15 cellular contexts compared by ENCODE assay signal in genomic region chr3:195847061-195847950, GRCh38. TPM values are rescaled to one million over a fixed set of nuclear protein-coding genes. Genes with fewer than 3 reads are reported as not detected.
DNase-seq lines count a peak whose midpoint lies in the region; ATAC-seq, FAIRE-seq and TF ChIP-seq lines count a peak whose summit lies in the region.
"Had no signal": no experiment of that assay in that cellular context is flagged by ENCODE, and none has a peak within 500 bp of the region (broad histone marks: within the 10 kb centered on the region; RNA-seq: fewer than 3 reads in every experiment).

No MANE protein-coding gene starts in this region.

- TF ChIP-seq POLR2A in NB4 (IDR thresholded peaks at IDR 0.05; ENCODE audit: extremely low read depth, insufficient read length): no peak
- TF ChIP-seq POLR2A in HepG2 (IDR thresholded peaks at IDR 0.05; ENCODE audit: insufficient read depth in 1 of 2, low read depth in 2 of 2, low read length in 2 of 2): no peak

- TF ChIP-seq RAD21 in HepG2 (CRISPR knock-in tag; IDR thresholded peaks at IDR 0.05): no peak

- in situ Hi-C loops in HepG2 (cut with HindIII; ENCODE audit: extremely low pct_ligation_motif_present, low pct_unique_long_range_greater_than_20kb) (no loop called here), HAP-1 (cut with MboI; ENCODE audit: low sequenced_read_pairs) (loop anchor here (10.0 kb wide), 1 partner anchor 103 kb away; no protein-coding TSS in a partner anchor)

- no peak overlapping the region for H3K9ac ChIP-seq in HepG2 (ENCODE audit: insufficient read depth, low read depth, low read length)

- H3K4me1 ChIP-seq in HepG2 (ENCODE audit: insufficient read depth, low read length): peaks cover 34% of the 10 kb centered on the region
- H3K4me1 ChIP-seq in aorta (ENCODE audit: control insufficient read depth in 1 of 2, insufficient read depth in 2 of 2, low read length in 2 of 2): no peaks in the 10 kb centered on the region
- H3K4me1 ChIP-seq in HAP-1: no peaks in the 10 kb centered on the region

- CTCF ChIA-PET in HepG2 (lab: Yijun Ruan, JAX; ENCODE audit: low intra/inter-chr PET ratio, low total read pairs): no interaction called here

- peak; percentile 86 for ATAC-seq in HepG2
- ATAC-seq in aorta (ENCODE audit: low FRiP score): no peak
- ATAC-seq in HG03460 (IDR thresholded peaks at IDR 0.05; ENCODE audit: unreplicated experiment): no peak
- ATAC-seq: activated T-cell treated with anti-CD3 and anti-CD28 coated beads, Interleukin-2, amount 50 U/mL, for 72 hours had no signal

- H3K4me3 ChIP-seq in NB4 (ENCODE audit: low read depth, low read length) (no peak overlapping the region), cardiac fibroblast (replicated peaks in 1 of 2; ENCODE audit: low read depth in 2 of 2, low read length in 2 of 2) (no peak overlapping the region), HepG2 (replicated peaks in 1 of 3; ENCODE audit: insufficient read depth in 1 of 3, low read depth in 2 of 3, low read length in 3 of 3) (peak overlapping the region in 2 of 3 experiments; percentile 22 to 52; a peak in 2 of 6 replicates), aorta (ENCODE audit: low read length in 2 of 2) (no peak overlapping the region), HAP-1 (no peak overlapping the region)
- H3K4me3 ChIP-seq: tibial nerve had no signal

- H3K36me3 ChIP-seq in HepG2 (replicated peaks in 1 of 2; ENCODE audit: control insufficient read depth in 1 of 2, insufficient read depth in 2 of 2, low read length in 2 of 2) (no peaks in the 10 kb centered on the region), aorta (ENCODE audit: control insufficient read depth in 1 of 2, insufficient read depth in 2 of 2, low read length in 1 of 2) (no peaks in the 10 kb centered on the region), HAP-1 (replicated peaks) (no peaks in the 10 kb centered on the region)
- H3K36me3 ChIP-seq: tibial nerve had no signal

- H4K20me1 ChIP-seq in HepG2 (ENCODE audit: insufficient read depth, low read length): no peaks in the 10 kb centered on the region

- no peaks in the 10 kb centered on the region for H3K9me3 ChIP-seq in HepG2 (ENCODE audit: low read length)
- no peaks in the 10 kb centered on the region for H3K9me3 ChIP-seq in aorta (ENCODE audit: control insufficient read depth, low read length)
- no peaks in the 10 kb centered on the region for H3K9me3 ChIP-seq in HAP-1
- H3K9me3 ChIP-seq: tibial nerve had no signal

- FAIRE-seq in HepG2 (lab: Jason Lieb, UNC): no peak

- BruUV-seq in HepG2 (replicated peaks; lab: Mats Ljungman, UMichigan): no TSS peak

- intact Hi-C loops in HepG2 (cut with micrococcal nuclease; ENCODE audit: unreplicated experiment) (no loop called here), aorta (cut with DNase I) (no loop called here)

- H2AFZ ChIP-seq in HepG2 (ENCODE audit: low read length): no peak overlapping the region

- H3K4me2 ChIP-seq in HepG2 (ENCODE audit: low read depth, low read length): peak overlapping the region; percentile 58

- DNase-seq in AG20443 (ENCODE audit: low spot score) (peak; percentile 21), NB4 (ENCODE audit: low read depth) (peak; percentile 49), cardiac fibroblast (ENCODE audit: low read depth in 2 of 2) (peak; percentile 60 to 67), HepG2 (ENCODE audit: low spot score) (peak; percentile 83), aorta (no peak), DMS 273 treated with DMSO at 0.1 percent for 48 hours (lab: John Stamatoyannopoulos, UW) (no peak), HAP-1 (ENCODE audit: low spot score in 2 of 2) (no peak)
- DNase-seq: activated CD4-positive, alpha-beta T cell treated with anti-CD3 and anti-CD28 coated beads, Interleukin-2, amount 10 ng/mL, durations not matched to agents 24 days and 14 days; activated T-cell treated with anti-CD3 and anti-CD28 coated beads, Interleukin-2, amount 50 U/mL, for 72 hours; foreskin melanocyte; NCI-H526; RPMI8226 had no signal

- H3K27ac ChIP-seq in HepG2 (ENCODE audit: extremely low read length, insufficient read depth, low read length) (no peak overlapping the region), aorta (ENCODE audit: low read depth in 1 of 2, low read length in 2 of 2) (no peak overlapping the region)
- H3K27ac ChIP-seq: tibial nerve had no signal

- 20% methylated on average over 11 of the region's 24 CpGs for WGBS in HepG2 (ENCODE audit: low lambda C conversion rate)
- WGBS in aorta, 2 donors: 78 to 83% methylated on average over 22 to 24 of the region's 24 CpGs

- peaks cover 0 to 12% of the 10 kb centered on the region in 2 experiments; a peak in 3 of 5 replicates for H3K27me3 ChIP-seq in HepG2 (ENCODE audit: control insufficient read depth in 1 of 2, insufficient read depth in 2 of 2, low read length in 2 of 2)
- H3K27me3 ChIP-seq in aorta (ENCODE audit: control insufficient read depth in 1 of 2, insufficient read depth in 2 of 2, low read length in 1 of 2): no peaks in the 10 kb centered on the region
- H3K27me3 ChIP-seq in HAP-1 (ENCODE audit: low read depth): no peaks in the 10 kb centered on the region
- H3K27me3 ChIP-seq: tibial nerve had no signal

- TF ChIP-seq CTCF in NB4 (IDR thresholded peaks at IDR 0.05; ENCODE audit: low read depth, low read length): no peak
- no peak for TF ChIP-seq CTCF in cardiac fibroblast (IDR thresholded peaks at IDR 0.05; ENCODE audit: low read depth, low read length)
- peak; percentile 7; the same call in 1 of the 2 replicates for TF ChIP-seq CTCF in HepG2 (CRISPR knock-in tag; IDR thresholded peaks at IDR 0.05)

- H3K79me2 ChIP-seq in HepG2 (ENCODE audit: insufficient read depth, low read length): no peaks in the 10 kb centered on the region

- POLR2A ChIA-PET in HepG2 (lab: Yijun Ruan, JAX): no interaction called here

- TF ChIP-seq EP300 in HepG2 (IDR thresholded peaks at IDR 0.05; ENCODE audit: low read depth in 2 of 2, low read length in 2 of 2) (no peak; a peak in 1 of 4 replicates), HepG2 (CRISPR knock-in tag; IDR thresholded peaks at IDR 0.05; ENCODE audit: borderline replicate concordance) (peak; percentile 71)

TF ChIP-seq in HepG2, 621 proteins besides CTCF, POLR2A, EP300 and RAD21 (continues in another document):
- TF ChIP-seq NFIC (IDR thresholded peaks at IDR 0.05; ENCODE audit: low read length) (no peak), MATR3 (CRISPR knock-in tag; IDR thresholded peaks at IDR 0.05) (no peak), TAF1 (CRISPR knock-in tag; IDR thresholded peaks at IDR 0.05) (no peak), HNRNPL (IDR thresholded peaks at IDR 0.05; ENCODE audit: low read depth, low read length) (peak; percentile 80)
- TF ChIP-seq, protein P1, sequence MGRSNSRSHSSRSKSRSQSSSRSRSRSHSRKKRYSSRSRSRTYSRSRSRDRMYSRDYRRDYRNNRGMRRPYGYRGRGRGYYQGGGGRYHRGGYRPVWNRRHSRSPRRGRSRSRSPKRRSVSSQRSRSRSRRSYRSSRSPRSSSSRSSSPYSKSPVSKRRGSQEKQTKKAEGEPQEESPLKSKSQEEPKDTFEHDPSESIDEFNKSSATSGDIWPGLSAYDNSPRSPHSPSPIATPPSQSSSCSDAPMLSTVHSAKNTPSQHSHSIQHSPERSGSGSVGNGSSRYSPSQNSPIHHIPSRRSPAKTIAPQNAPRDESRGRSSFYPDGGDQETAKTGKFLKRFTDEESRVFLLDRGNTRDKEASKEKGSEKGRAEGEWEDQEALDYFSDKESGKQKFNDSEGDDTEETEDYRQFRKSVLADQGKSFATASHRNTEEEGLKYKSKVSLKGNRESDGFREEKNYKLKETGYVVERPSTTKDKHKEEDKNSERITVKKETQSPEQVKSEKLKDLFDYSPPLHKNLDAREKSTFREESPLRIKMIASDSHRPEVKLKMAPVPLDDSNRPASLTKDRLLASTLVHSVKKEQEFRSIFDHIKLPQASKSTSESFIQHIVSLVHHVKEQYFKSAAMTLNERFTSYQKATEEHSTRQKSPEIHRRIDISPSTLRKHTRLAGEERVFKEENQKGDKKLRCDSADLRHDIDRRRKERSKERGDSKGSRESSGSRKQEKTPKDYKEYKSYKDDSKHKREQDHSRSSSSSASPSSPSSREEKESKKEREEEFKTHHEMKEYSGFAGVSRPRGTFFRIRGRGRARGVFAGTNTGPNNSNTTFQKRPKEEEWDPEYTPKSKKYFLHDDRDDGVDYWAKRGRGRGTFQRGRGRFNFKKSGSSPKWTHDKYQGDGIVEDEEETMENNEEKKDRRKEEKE (IDR thresholded peaks at IDR 0.05): no peak

RNA-seq across cellular contexts. Expression of gene MUC4, which starts 35.6 kb away (rescaled TPM):
- total RNA-seq in HepG2 (2016; rRNA removed; fragmentation: Illumina TruSeq; extraction: Trizol) (not detected in 2 replicates), aorta (under 1 TPM in 1 of 2 donors, not detected in 1; 0.06 TPM)
- not detected in 2 replicates for total RNA-seq in HepG2 (2016; cell fraction: cytosol; rRNA removed; fragmentation: Illumina TruSeq; extraction: Trizol; ENCODE audit: low read depth)
- total RNA-seq in HepG2 (2016; cell fraction: insoluble cytoplasmic fraction; rRNA removed; fragmentation: Illumina TruSeq; extraction: Trizol): not detected in 2 replicates
- total RNA-seq in HepG2 (2016; cell fraction: membrane; rRNA removed; fragmentation: Illumina TruSeq; extraction: Trizol): not detected in 2 replicates
- total RNA-seq in HepG2 (2016; cell fraction: nucleus; rRNA removed; fragmentation: Illumina TruSeq; extraction: Trizol): not detected in 2 replicates
- polyA plus RNA-seq in HepG2 (2011; rRNA removed) (0.03 TPM in 1 of 2 replicates, not detected in the other), aorta (under 1 TPM; 0.08 to 0.25 TPM)
- 0.01 TPM in 1 of 2 replicates, not detected in the other for polyA plus RNA-seq in HepG2 (2011; cell fraction: cytosol; rRNA removed)
- 0.10 and 0.42 TPM in 2 replicates for polyA plus RNA-seq in HepG2 (2011; cell fraction: nucleus; rRNA removed)
- polyA plus RNA-seq in HepG2 (2012): not detected in 2 replicates
- polyA plus RNA-seq in HepG2 (2016; cell fraction: cytosol; fragmentation: Illumina TruSeq; extraction: Trizol; ENCODE audit: low read depth): not detected in 2 replicates
- not detected in 2 replicates for polyA plus RNA-seq in HepG2 (2016; cell fraction: insoluble cytoplasmic fraction; fragmentation: Illumina TruSeq; extraction: Trizol; ENCODE audit: low read depth)
- not detected in 2 replicates for polyA plus RNA-seq in HepG2 (2016; cell fraction: membrane; fragmentation: Illumina TruSeq; extraction: Trizol; ENCODE audit: low read depth)
- polyA plus RNA-seq in HepG2 (2016; cell fraction: nucleus; fragmentation: Illumina TruSeq; extraction: Trizol; ENCODE audit: insufficient read depth, low read depth): not detected in 2 replicates
- 0.40 TPM in 1 of 2 replicates, not detected in the other for polyA minus RNA-seq in HepG2 (2011; rRNA and poly(A)+ RNA removed; ENCODE audit: low replicate concordance)
- not detected in 2 replicates for polyA minus RNA-seq in HepG2 (2011; cell fraction: cytosol; rRNA and poly(A)+ RNA removed)
- under 0.01 TPM in 1 of 2 replicates, not detected in the other for polyA minus RNA-seq in HepG2 (2011; cell fraction: nucleus; rRNA and poly(A)+ RNA removed)
- total RNA-seq: dermis microvascular lymphatic vessel endothelial cell, tibial nerve had no signal

Comparison
In these comparisons a context has a peak if more than half of its experiments do, and no peak if none do; other contexts are left out.
1. DNase-seq: peak in AG20443 (single experiment), NB4 (single experiment), cardiac fibroblast (2 of 2) and HepG2 (single experiment); none in aorta (0 of 2), DMS 273 treated with DMSO at 0.1 percent for 48 hours (single experiment) and HAP-1 (0 of 2).
2. H3K4me3 ChIP-seq: peak in HepG2 (2 of 3); none in NB4 (single experiment), cardiac fibroblast (0 of 2), aorta (0 of 2) and HAP-1 (single experiment).